Comparison of ENCODE assay signal across 8 cellular contexts in genomic region chr21:32771134-32771523, GRCh38. TPM values are rescaled to one million over a fixed set of nuclear protein-coding genes. Genes with fewer than 3 reads are reported as not detected.
DNase-seq lines count a peak whose midpoint lies in the region; ATAC-seq lines count a peak whose summit lies in the region.

No MANE protein-coding gene starts in this region.

- H3K27ac Mint-ChIP-seq in activated naive CD4-positive, alpha-beta T cell treated with anti-CD3 and anti-CD28 coated beads for 36 hours = peak overlapping the region; percentile 89

- peak overlapping the region; percentile 94 for H3K14ac ChIP-seq in trophoblast cell (ENCODE audit: low read length)

- peaks cover 32 to 53% (median 49%) of the 10 kb centered on the region in 11 experiments; a peak in 21 of 22 replicates for H4K20me1 ChIP-seq in BLaER1 treated with 17β-estradiol and CSF1 and Interleukin-3, amounts not matched to agents 10 nM and 100 nM

- H4K8ac ChIP-seq in trophoblast cell (ENCODE audit: low read depth, low read length) = peak overlapping the region; percentile 94

- H4K91ac ChIP-seq in trophoblast cell (ENCODE audit: low read depth, low read length) = peak overlapping the region; percentile 88

- no peak overlapping the region for H3K23ac ChIP-seq in trophoblast cell (ENCODE audit: low read length)

- H3K36me3 ChIP-seq in BLaER1 treated with 17β-estradiol and CSF1 and Interleukin-3, amounts not matched to agents 10 nM and 100 nM = peaks cover 20 to 46% (median 36%) of the 10 kb centered on the region in 11 experiments
- H3K36me3 ChIP-seq in trophoblast cell (ENCODE audit: control insufficient read depth in 1 of 2, insufficient read depth in 2 of 2, low read length in 2 of 2) = peaks cover 0 to 6% of the 10 kb centered on the region in 2 experiments

- peaks cover 12% of the 10 kb centered on the region for H3K79me2 ChIP-seq in trophoblast cell (ENCODE audit: control insufficient read depth, insufficient read depth, low read length, poor library complexity)

- H3K4me1 Mint-ChIP-seq in activated naive CD4-positive, alpha-beta T cell treated with anti-CD3 and anti-CD28 coated beads for 36 hours (ENCODE audit: low read depth) = peaks cover 53% of the 10 kb centered on the region

- no peaks in the 10 kb centered on the region for H3K9me3 Mint-ChIP-seq in activated naive CD4-positive, alpha-beta T cell treated with anti-CD3 and anti-CD28 coated beads for 36 hours

- peak overlapping the region; percentile 92 for H3K4me3 Mint-ChIP-seq in activated naive CD4-positive, alpha-beta T cell treated with anti-CD3 and anti-CD28 coated beads for 36 hours

- H3K27me3 Mint-ChIP-seq in activated naive CD4-positive, alpha-beta T cell treated with anti-CD3 and anti-CD28 coated beads for 36 hours (ENCODE audit: low read depth) = no peaks in the 10 kb centered on the region

- peak overlapping the region; percentile 81 to 99 (median 98) for H3K27ac ChIP-seq in BLaER1 treated with 17β-estradiol and CSF1 and Interleukin-3, amounts not matched to agents 10 nM and 100 nM
- H3K27ac ChIP-seq in trophoblast cell (ENCODE audit: low read depth, low read length) = peak overlapping the region; percentile 95

- peak overlapping the region; percentile 80 to 95 (median 86) for H3K4me2 ChIP-seq in BLaER1 treated with 17β-estradiol and CSF1 and Interleukin-3, amounts not matched to agents 10 nM and 100 nM
- H3K4me2 ChIP-seq in trophoblast cell (ENCODE audit: low read length) = peak overlapping the region; percentile 96

- peak overlapping the region; percentile 88 for H2BK5ac ChIP-seq in trophoblast cell (ENCODE audit: low read depth, low read length, poor library complexity)

- peaks cover 0 to 15% (median 11%) of the 10 kb centered on the region in 11 experiments; a peak in 10 of 22 replicates for H3K9me3 ChIP-seq in BLaER1 treated with 17β-estradiol and CSF1 and Interleukin-3, amounts not matched to agents 10 nM and 100 nM (replicated peaks in 1 of 11)
- no peaks in the 10 kb centered on the region for H3K9me3 ChIP-seq in trophoblast cell (ENCODE audit: insufficient read depth, low read depth, low read length)

- peaks cover 10% of the 10 kb centered on the region for H3K79me1 ChIP-seq in trophoblast cell (ENCODE audit: low read length)

- WGBS in trophoblast cell (ENCODE audit: extremely low coverage, insufficient coverage, insufficient read length) = no CpG with 5 or more reads among the region's 48 CpGs

- H2AK5ac ChIP-seq in trophoblast cell (ENCODE audit: low read length) = peak overlapping the region; percentile 6

- CTCF ChIA-PET in activated naive CD4-positive, alpha-beta T cell treated with anti-CD3 and anti-CD28 coated beads for 36 hours (lab: Charles Lee) = interaction anchor here (0.6 to 2.5 kb wide), 13 partner anchors 9 to 584 kb away, joined by 3 to 11 read pairs (median 4); no protein-coding TSS in a partner anchor

- H2AFZ ChIP-seq in trophoblast cell (ENCODE audit: insufficient read depth, low read length, poor library complexity) = peak overlapping the region; percentile 95

- no peak overlapping the region for H2BK12ac ChIP-seq in trophoblast cell (ENCODE audit: low read length)

- H3K4me1 ChIP-seq in BLaER1 treated with 17β-estradiol and CSF1 and Interleukin-3, amounts not matched to agents 10 nM and 100 nM = peaks cover 21 to 41% (median 31%) of the 10 kb centered on the region in 10 experiments
- peaks cover 2 to 3% of the 10 kb centered on the region in 2 experiments for H3K4me1 ChIP-seq in trophoblast cell (ENCODE audit: control insufficient read depth in 1 of 2, insufficient read depth in 2 of 2, low read length in 2 of 2)

- ATAC-seq in GM18868 (IDR thresholded peaks at IDR 0.05; ENCODE audit: unreplicated experiment) = peak; percentile 34
- ATAC-seq in HG03066 (IDR thresholded peaks at IDR 0.05; ENCODE audit: low read depth, unreplicated experiment) = peak; percentile 36
- peak; percentile 73 for ATAC-seq in Right ventricle myocardium superior (ENCODE audit: poor library complexity)

- no peaks in the 10 kb centered on the region for H3K27me3 ChIP-seq in BLaER1 treated with 17β-estradiol and CSF1 and Interleukin-3, amounts not matched to agents 10 nM and 100 nM
- no peaks in the 10 kb centered on the region for H3K27me3 ChIP-seq in trophoblast cell (ENCODE audit: insufficient read depth, low read length)

- DNase-seq in OCI-M1 (lab: John Stamatoyannopoulos, UW) (peak; percentile 74), Right ventricle myocardium superior (peak; percentile 72), trophoblast cell (peak; percentile 62 to 73), amniotic stem cell (lab: John Stamatoyannopoulos, UW) (no peak)
- peak; percentile 67 for DNase-seq in activated naive CD4-positive, alpha-beta T cell treated with anti-CD3 and anti-CD28 coated beads for 36 hours

- H2BK120ac ChIP-seq in trophoblast cell (ENCODE audit: insufficient read depth, low read length, poor library complexity) = peak overlapping the region; percentile 87

- peak overlapping the region; percentile 80 for H4K12ac ChIP-seq in trophoblast cell (ENCODE audit: low read depth, low read length)

- intact Hi-C loops in activated naive CD4-positive, alpha-beta T cell treated with anti-CD3 and anti-CD28 coated beads for 36 hours (cut with micrococcal nuclease) = loop anchor here (1.0 to 5.0 kb wide), 5 partner anchors 358 to 1039 kb away; partner anchors contain the start of genes EVA1C, IFNAR1, SCAF4 and TMEM50B
- intact Hi-C loops in Right ventricle myocardium superior (cut with DNase I) = no loop called here

- H3K9ac ChIP-seq in BLaER1 treated with 17β-estradiol and CSF1 and Interleukin-3, amounts not matched to agents 10 nM and 100 nM = peak overlapping the region; percentile 92 to 100 (median 98)
- H3K9ac ChIP-seq in trophoblast cell (ENCODE audit: low read length) = peak overlapping the region; percentile 95

- peak overlapping the region; percentile 72 for H3K18ac ChIP-seq in trophoblast cell (ENCODE audit: low read length)

- H3K36me3 Mint-ChIP-seq in activated naive CD4-positive, alpha-beta T cell treated with anti-CD3 and anti-CD28 coated beads for 36 hours (ENCODE audit: low read depth) = peaks cover 38% of the 10 kb centered on the region

- H3K4ac ChIP-seq in trophoblast cell (ENCODE audit: low read depth, low read length) = peak overlapping the region; percentile 84

- H3K4me3 ChIP-seq in BLaER1 treated with 17β-estradiol and CSF1 and Interleukin-3, amounts not matched to agents 10 nM and 100 nM = peak overlapping the region; percentile 68 to 98 (median 91)
- H3K4me3 ChIP-seq in trophoblast cell (ENCODE audit: low read depth, low read length) = peak overlapping the region; percentile 82

RNA-seq across cellular contexts. Expression of gene PAXBP1, which starts 0.4 kb away (rescaled TPM):
- total RNA-seq in activated naive CD4-positive, alpha-beta T cell treated with anti-CD3 and anti-CD28 coated beads for 36 hours = 10 to 100 TPM; 44.5 to 44.8 TPM
- total RNA-seq in Right ventricle myocardium superior = 12.5 TPM
- polyA plus RNA-seq in trophoblast cell (2013) = 38.2 and 38.5 TPM in 2 replicates

RNA-seq across cellular contexts. Expression of gene SYNJ1, which starts 43.3 kb away (rescaled TPM):
- total RNA-seq in activated naive CD4-positive, alpha-beta T cell treated with anti-CD3 and anti-CD28 coated beads for 36 hours = 10 to 100 TPM in 1 of 2 experiments, 1 to 10 TPM in 1; 7.4 to 10.9 TPM
- 10.6 TPM for total RNA-seq in Right ventricle myocardium superior
- 15.8 and 17.4 TPM in 2 replicates for polyA plus RNA-seq in trophoblast cell (2013)
